ENCODE assay signal across 8 cellular contexts in genomic region chr17:4900231-4901107, GRCh38. TPM values are rescaled to one million over a fixed set of nuclear protein-coding genes. Genes with fewer than 3 reads are reported as not detected.
DNase-seq lines count a peak whose midpoint lies in the region; ATAC-seq and TF ChIP-seq lines count a peak whose summit lies in the region.
"Had no signal": no experiment of that assay in that cellular context is flagged by ENCODE, and none has a peak within 500 bp of the region (broad histone marks: within the 10 kb centered on the region; RNA-seq: fewer than 3 reads in every experiment).

No MANE protein-coding gene starts in this region.

- peak overlapping the region in 1 of 2 donors; percentile 1 for H3K27ac ChIP-seq in mucosa of rectum (ENCODE audit: low read depth in 2 of 2, low read length in 2 of 2)
- H3K27ac ChIP-seq in vagina: no peak overlapping the region
- H3K27ac ChIP-seq in Karpas-422 (ENCODE audit: low read length): no peak overlapping the region

- H3K79me2 ChIP-seq in Karpas-422 (ENCODE audit: low read length): no peaks in the 10 kb centered on the region

- no peaks in the 10 kb centered on the region for H3K9me3 Mint-ChIP-seq in activated B cell treated with CpG ODN at 0.5 μM for 24 hours
- H3K9me3 Mint-ChIP-seq in central memory CD8-positive, alpha-beta T cell: no peaks in the 10 kb centered on the region

- no peak overlapping the region for H2AFZ ChIP-seq in Karpas-422 (ENCODE audit: low read length)

- intact Hi-C loops in activated B cell treated with CpG ODN at 0.5 μM for 24 hours (cut with micrococcal nuclease): loop anchor here (5.0 kb wide), 2 partner anchors 177 to 333 kb away; partner anchors contain the start of gene ZFP3
- intact Hi-C loops in vagina (cut with DNase I): loop anchor here (10.0 kb wide), 1 partner anchor 164 kb away; no protein-coding TSS in a partner anchor

- H3K9me2 ChIP-seq in Karpas-422 (replicated peaks; ENCODE audit: insufficient read depth, low read length): no peaks in the 10 kb centered on the region

- peaks cover 21 to 29% of the 10 kb centered on the region in 2 donors for H3K4me1 ChIP-seq in mucosa of rectum (ENCODE audit: control insufficient read depth in 2 of 2, insufficient read depth in 2 of 2, low read length in 2 of 2)
- H3K4me1 ChIP-seq in vagina: peaks cover 29% of the 10 kb centered on the region
- H3K4me1 ChIP-seq in Karpas-422 (ENCODE audit: low read length): peaks cover 8% of the 10 kb centered on the region

- peak; percentile 22 for ATAC-seq in activated B cell treated with CpG ODN at 0.5 μM for 24 hours (ENCODE audit: low read depth)
- peak; percentile 31 for ATAC-seq in central memory CD8-positive, alpha-beta T cell (replicated peaks; ENCODE audit: extremely low read depth, poor library complexity, severe bottlenecking)

- peak overlapping the region; percentile 87 for H3K4me3 Mint-ChIP-seq in activated B cell treated with CpG ODN at 0.5 μM for 24 hours
- peak overlapping the region; percentile 84 for H3K4me3 Mint-ChIP-seq in central memory CD8-positive, alpha-beta T cell

- no peak for TF ChIP-seq POLR2A in vagina (IDR thresholded peaks at IDR 0.05)

- POLR2A ChIA-PET in activated B cell treated with CpG ODN at 0.5 μM for 24 hours (lab: Charles Lee): interaction anchor here (1.0 to 4.7 kb wide), 6 partner anchors 39 to 190 kb away, joined by 3 to 26 read pairs (median 9); partner anchors contain the start of genes ARRB2, RNF167, SLC25A11 and SPAG7

- no peak for TF ChIP-seq CTCF in activated B cell treated with CpG ODN at 0.5 μM for 24 hours (IDR thresholded peaks at IDR 0.05)
- TF ChIP-seq CTCF in vagina (IDR thresholded peaks at IDR 0.05): no peak

- DNase-seq in activated B cell treated with CpG ODN at 0.5 μM for 24 hours: peak; percentile 46
- peak; percentile 48 to 66 for DNase-seq in central memory CD8-positive, alpha-beta T cell (ENCODE audit: low spot score in 2 of 2)
- no peak for DNase-seq in vagina (ENCODE audit: extremely low spot score in 2 of 2)
- no peak for DNase-seq in Karpas-422
- no peak for DNase-seq in kidney glomerular epithelial cell (lab: John Stamatoyannopoulos, UW)
- no peak for DNase-seq in NCI-H1436 (lab: John Stamatoyannopoulos, UW)

- H3K4me3 ChIP-seq in mucosa of rectum (ENCODE audit: low read length in 2 of 2): peak overlapping the region; percentile 69 to 80
- H3K4me3 ChIP-seq in vagina: peak overlapping the region; percentile 50 to 56
- no peak overlapping the region for H3K4me3 ChIP-seq in Karpas-422 (ENCODE audit: low read length)

- H3K4me1 Mint-ChIP-seq in activated B cell treated with CpG ODN at 0.5 μM for 24 hours: peaks cover 47% of the 10 kb centered on the region
- H3K4me1 Mint-ChIP-seq in central memory CD8-positive, alpha-beta T cell: peaks cover 42% of the 10 kb centered on the region

- no peak overlapping the region for H3K4me2 ChIP-seq in Karpas-422 (ENCODE audit: low read depth, low read length, poor library complexity, severe bottlenecking)

- H3K9me3 ChIP-seq in mucosa of rectum (ENCODE audit: control insufficient read depth in 2 of 2, low read length in 2 of 2) (no peaks in the 10 kb centered on the region), vagina (no peaks in the 10 kb centered on the region), Karpas-422 (ENCODE audit: low read length) (no peaks in the 10 kb centered on the region)

- no peak overlapping the region for H3K9ac ChIP-seq in mucosa of rectum (ENCODE audit: low read depth in 1 of 2, low read length in 2 of 2)
- no peak overlapping the region for H3K9ac ChIP-seq in Karpas-422 (ENCODE audit: low read length)

- H3K27me3 Mint-ChIP-seq in activated B cell treated with CpG ODN at 0.5 μM for 24 hours: no peaks in the 10 kb centered on the region
- no peaks in the 10 kb centered on the region for H3K27me3 Mint-ChIP-seq in central memory CD8-positive, alpha-beta T cell

- H3K36me3 ChIP-seq in mucosa of rectum (ENCODE audit: control insufficient read depth in 2 of 2, insufficient read depth in 2 of 2, low read length in 2 of 2) (peaks cover 15 to 19% of the 10 kb centered on the region in 2 donors), vagina (peaks cover 0 to 22% of the 10 kb centered on the region in 2 donors), Karpas-422 (ENCODE audit: insufficient read depth, low read length) (no peaks in the 10 kb centered on the region; the same call in 1 of the 2 replicates)

- CTCF ChIA-PET in activated B cell treated with CpG ODN at 0.5 μM for 24 hours (lab: Charles Lee): interaction anchor here (1.0 to 1.5 kb wide), 4 partner anchors 11 to 333 kb away, joined by 3 to 6 read pairs (median 4); partner anchors contain the start of genes RNF167 and SLC25A11

- 0 out of 2 replicates have a peak, but pooled peaks cover 5% of the 10 kb centered on the region for H4K20me1 ChIP-seq in Karpas-422 (ENCODE audit: insufficient read depth, low read depth, low read length)

- H3K36me3 Mint-ChIP-seq in activated B cell treated with CpG ODN at 0.5 μM for 24 hours (ENCODE audit: low read depth): peaks cover 15% of the 10 kb centered on the region
- H3K36me3 Mint-ChIP-seq in central memory CD8-positive, alpha-beta T cell (ENCODE audit: insufficient read depth): peaks cover 31% of the 10 kb centered on the region

- H3K27ac Mint-ChIP-seq in activated B cell treated with CpG ODN at 0.5 μM for 24 hours: peak overlapping the region; percentile 50
- peak overlapping the region; percentile 94 for H3K27ac Mint-ChIP-seq in central memory CD8-positive, alpha-beta T cell (ENCODE audit: low read depth)

- H3K27me3 ChIP-seq in mucosa of rectum (ENCODE audit: control insufficient read depth in 2 of 2, insufficient read depth in 2 of 2, low read length in 2 of 2) (peaks cover 4 to 13% of the 10 kb centered on the region in 2 donors), vagina (no peaks in the 10 kb centered on the region), Karpas-422 (ENCODE audit: low read length) (no peaks in the 10 kb centered on the region)

RNA-seq across cellular contexts. Expression of gene C17orf107, which starts 1.1 kb away (rescaled TPM):
- 1.6 and 1.8 TPM in 2 replicates for total RNA-seq in activated B cell treated with CpG ODN at 0.5 μM for 24 hours
- total RNA-seq in vagina: 1.7 TPM
- 0.26 and 0.43 TPM in 2 replicates for total RNA-seq in Karpas-422 (2014; rRNA removed; shearing (Covaris generic); ENCODE audit: low replicate concordance)

RNA-seq across cellular contexts. Expression of gene CHRNE, which starts 2.4 kb away (rescaled TPM):
- 0.38 and 0.66 TPM in 2 replicates for total RNA-seq in activated B cell treated with CpG ODN at 0.5 μM for 24 hours
- 0.98 TPM for total RNA-seq in vagina
- 0.11 and 0.22 TPM in 2 replicates for total RNA-seq in Karpas-422 (2014; rRNA removed; shearing (Covaris generic); ENCODE audit: low replicate concordance)
- total RNA-seq: HT1080 had no signal

RNA-seq across cellular contexts. Expression of gene GP1BA, which starts 31.6 kb away (rescaled TPM):
- total RNA-seq in activated B cell treated with CpG ODN at 0.5 μM for 24 hours (not detected in 2 replicates), vagina (not detected)
- total RNA-seq in Karpas-422 (2014; rRNA removed; shearing (Covaris generic); ENCODE audit: low replicate concordance): not detected in 2 replicates
- total RNA-seq: HT1080 had no signal

RNA-seq across cellular contexts. Expression of gene SLC25A11, which starts 39.4 kb away (rescaled TPM):
- total RNA-seq in activated B cell treated with CpG ODN at 0.5 μM for 24 hours: 35.3 and 35.8 TPM in 2 replicates
- total RNA-seq in vagina: 45.7 TPM
- 79.0 and 79.1 TPM in 2 replicates for total RNA-seq in Karpas-422 (2014; rRNA removed; shearing (Covaris generic); ENCODE audit: low replicate concordance)

RNA-seq across cellular contexts. Expression of gene RNF167, which starts 39.6 kb away (rescaled TPM):
- total RNA-seq in activated B cell treated with CpG ODN at 0.5 μM for 24 hours (93.3 and 108 TPM in 2 replicates), vagina (54.3 TPM)
- total RNA-seq in Karpas-422 (2014; rRNA removed; shearing (Covaris generic); ENCODE audit: low replicate concordance): 49.9 and 50.5 TPM in 2 replicates

Comparison
In these comparisons a context has a peak if more than half of its experiments do, and no peak if none do; other contexts are left out.
1. DNase-seq: peak in activated B cell treated with CpG ODN at 0.5 μM for 24 hours (single experiment) and central memory CD8-positive, alpha-beta T cell (2 of 2); none in vagina (0 of 2), Karpas-422 (single experiment), kidney glomerular epithelial cell (single experiment) and NCI-H1436 (single experiment).